ENCODE assay signal across 15 cellular contexts in the genomic region with DNA sequence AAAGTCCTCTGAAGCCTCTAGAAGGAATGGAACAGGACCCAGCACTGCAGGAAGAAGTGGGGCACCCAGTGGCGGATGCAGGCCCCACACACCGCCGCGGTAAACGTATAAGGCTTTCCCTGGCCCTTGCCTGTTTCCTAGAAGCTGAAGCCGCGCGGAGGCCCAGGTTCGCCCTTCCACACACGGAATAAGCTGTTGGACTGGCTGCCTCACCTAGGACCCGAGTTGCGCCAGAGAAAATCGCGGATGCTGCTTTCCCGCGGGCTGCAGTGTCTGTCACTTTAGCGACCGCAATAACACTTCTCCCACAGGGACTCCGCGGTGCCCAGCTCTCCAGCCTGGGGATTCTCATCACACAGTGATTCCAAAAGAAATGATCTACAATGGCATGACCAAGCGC.
DNase-seq lines count a peak whose midpoint lies in the region; TF ChIP-seq lines count a peak whose summit lies in the region.
"Had no signal": no experiment of that assay in that cellular context is flagged by ENCODE, and none has a peak within 500 bp of the region (broad histone marks: within the 10 kb centered on the region; RNA-seq: fewer than 3 reads in every experiment).

No MANE protein-coding gene starts in this region.

- no peak overlapping the region for H3K4me3 Mint-ChIP-seq in chondrocyte (ENCODE audit: unreplicated experiment)
- peak overlapping the region; percentile 47 for H3K4me3 Mint-ChIP-seq in endothelial cell (ENCODE audit: unreplicated experiment)
- H3K4me3 Mint-ChIP-seq in osteocyte (ENCODE audit: unreplicated experiment) = no peak overlapping the region
- H3K4me3 Mint-ChIP-seq: CD4-positive, CD25-positive, alpha-beta regulatory T cell; CD8-positive, alpha-beta memory T cell; IgD-negative memory B cell had no signal

- peak; percentile 71 for DNase-seq in chondrocyte (ENCODE audit: low spot score)
- DNase-seq in endothelial cell (ENCODE audit: low spot score) = no peak
- peak; percentile 82 for DNase-seq in osteocyte (ENCODE audit: extremely low spot score, unreplicated experiment)
- DNase-seq in GF-D8 (lab: John Stamatoyannopoulos, UW) = no peak
- no peak for DNase-seq in T-helper 2 cell
- no peak for DNase-seq in COR-L47 (lab: John Stamatoyannopoulos, UW)
- DNase-seq: ACHN; BE2C; C1 segment of cervical spinal cord; Caco-2; CD4-positive, CD25-positive, alpha-beta regulatory T cell; CD8-positive, alpha-beta memory T cell; DMS79; GM23248 had no signal

- no peaks in the 10 kb centered on the region for H3K27me3 Mint-ChIP-seq in chondrocyte (ENCODE audit: low read depth)
- peaks cover 25% of the 10 kb centered on the region for H3K27me3 Mint-ChIP-seq in endothelial cell (ENCODE audit: unreplicated experiment)
- H3K27me3 Mint-ChIP-seq in osteocyte (ENCODE audit: unreplicated experiment) = no peaks in the 10 kb centered on the region
- H3K27me3 Mint-ChIP-seq: CD4-positive, CD25-positive, alpha-beta regulatory T cell; IgD-negative memory B cell had no signal

- no peak for TF ChIP-seq CTCF in chondrocyte (IDR thresholded peaks at IDR 0.05)
- TF ChIP-seq CTCF in endothelial cell (IDR thresholded peaks at IDR 0.05; ENCODE audit: unreplicated experiment) = no peak
- no peak for TF ChIP-seq CTCF in osteocyte (IDR thresholded peaks at IDR 0.05)

- H3K9me3 Mint-ChIP-seq in chondrocyte (ENCODE audit: low read depth) (peaks cover 61% of the 10 kb centered on the region), endothelial cell (ENCODE audit: unreplicated experiment) (peaks cover 48% of the 10 kb centered on the region), osteocyte (ENCODE audit: unreplicated experiment) (peaks cover 24% of the 10 kb centered on the region)

- H3K36me3 Mint-ChIP-seq in chondrocyte (ENCODE audit: low read depth) (no peaks in the 10 kb centered on the region), endothelial cell (ENCODE audit: low read depth, unreplicated experiment) (peaks cover 22% of the 10 kb centered on the region), osteocyte (ENCODE audit: unreplicated experiment) (no peaks in the 10 kb centered on the region)
- H3K36me3 Mint-ChIP-seq: CD4-positive, CD25-positive, alpha-beta regulatory T cell; CD8-positive, alpha-beta memory T cell; IgD-negative memory B cell had no signal

- H3K27ac Mint-ChIP-seq in chondrocyte (ENCODE audit: unreplicated experiment) = no peak overlapping the region
- no peak overlapping the region for H3K27ac Mint-ChIP-seq in endothelial cell (ENCODE audit: unreplicated experiment)
- H3K27ac Mint-ChIP-seq in osteocyte (ENCODE audit: unreplicated experiment) = no peak overlapping the region
- H3K27ac Mint-ChIP-seq: CD4-positive, CD25-positive, alpha-beta regulatory T cell; CD8-positive, alpha-beta memory T cell; IgD-negative memory B cell had no signal

- no peaks in the 10 kb centered on the region for H3K4me1 Mint-ChIP-seq in chondrocyte (ENCODE audit: low read depth)
- no peaks in the 10 kb centered on the region for H3K4me1 Mint-ChIP-seq in endothelial cell (ENCODE audit: unreplicated experiment)
- no peaks in the 10 kb centered on the region for H3K4me1 Mint-ChIP-seq in osteocyte (ENCODE audit: unreplicated experiment)
- H3K4me1 Mint-ChIP-seq: CD4-positive, CD25-positive, alpha-beta regulatory T cell; CD8-positive, alpha-beta memory T cell had no signal

Comparison
In these comparisons a context has a peak if more than half of its experiments do, and no peak if none do; other contexts are left out.
1. DNase-seq: peak in chondrocyte (single experiment) and osteocyte (single experiment); none in endothelial cell (single experiment), GF-D8 (single experiment), T-helper 2 cell (0 of 5) and COR-L47 (single experiment).